8 cellular contexts compared by ENCODE assay signal in the genomic region with DNA sequence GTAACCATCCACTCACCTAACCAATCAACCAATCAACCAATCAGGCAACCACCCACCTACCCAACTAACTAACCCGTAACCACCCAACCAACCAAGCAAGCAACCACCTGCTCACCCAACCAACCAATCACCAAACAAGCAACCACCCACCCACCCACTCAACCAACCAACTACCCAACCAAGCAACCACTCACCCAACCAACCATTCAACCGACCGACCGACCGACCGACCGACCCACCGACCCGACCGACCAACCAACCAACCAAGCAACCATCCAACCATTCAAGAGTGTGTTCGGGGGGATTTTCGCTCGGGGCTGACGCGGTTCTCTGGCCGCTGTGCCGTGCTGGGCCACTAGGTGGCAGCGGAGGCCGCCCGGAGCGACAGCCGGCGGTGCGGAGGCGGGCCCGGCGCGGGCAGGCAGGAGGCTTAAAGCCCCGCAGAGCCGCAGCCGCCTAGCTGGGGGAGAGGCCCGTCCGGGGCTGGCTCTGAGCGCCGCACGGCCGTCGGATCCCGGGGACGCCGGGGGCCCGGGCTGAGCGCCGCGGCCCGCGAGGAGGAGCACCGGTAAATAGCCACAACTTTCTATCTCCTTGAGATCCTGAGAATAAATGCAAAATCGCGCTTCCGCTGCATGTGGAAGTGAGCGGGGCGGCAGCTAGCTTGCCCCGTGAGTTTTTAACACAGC. TPM values are rescaled to one million over a fixed set of nuclear protein-coding genes. Genes with fewer than 3 reads are reported as not detected.
DNase-seq lines count a peak whose midpoint lies in the region; ATAC-seq lines count a peak whose summit lies in the region.

Gene MC5R (plus strand): TSS at position 443 of the 689 bp plus-strand sequence. CDS start 1,617 bp downstream, outside the sequence.

- peak within 1 kb of the TSS; percentile 5 for H3K4me2 ChIP-seq in mesendoderm (ENCODE audit: low read length)

- no peak within 1 kb of the TSS for H2AK5ac ChIP-seq in mesendoderm (ENCODE audit: low read length)

- no peak within 1 kb of the TSS for H3K4me3 Mint-ChIP-seq in activated CD4-positive, alpha-beta memory T cell treated with anti-CD3 and anti-CD28 coated beads for 36 hours

- H3K4me1 ChIP-seq in ectodermal cell (ENCODE audit: control insufficient read depth, insufficient read depth, low read length): no peaks in the 10 kb centered on the region
- H3K4me1 ChIP-seq in mesendoderm (ENCODE audit: control insufficient read depth, low read depth, low read length): no peaks in the 10 kb centered on the region

- CTCF ChIA-PET in activated CD4-positive, alpha-beta memory T cell treated with anti-CD3 and anti-CD28 coated beads for 36 hours (lab: Charles Lee): interaction anchor here (0.6 to 2.3 kb wide), 16 partner anchors 10 to 355 kb away, joined by 3 to 51 read pairs (median 3); no protein-coding TSS in a partner anchor

- DNase-seq in SHP77 (lab: John Stamatoyannopoulos, UW) (peak; percentile 43 to 48), SHP77 treated with DMSO at 0.1 percent for 48 hours (lab: John Stamatoyannopoulos, UW) (no peak), NCI-H2196 treated with DMSO at 0.1 percent for 48 hours (lab: John Stamatoyannopoulos, UW; ENCODE audit: unreplicated experiment) (peak; percentile 22), mesendoderm (peak; percentile 72)
- peak; percentile 80 for DNase-seq in activated CD4-positive, alpha-beta memory T cell treated with anti-CD3 and anti-CD28 coated beads for 36 hours
- peak; percentile 70 for DNase-seq in stimulated activated CD8-positive, alpha-beta memory T cell treated with anti-CD3 and anti-CD28 coated beads, Interleukin-15, amount 100 ng/mL, for 24 hours (ENCODE audit: low read depth)

- intact Hi-C loops in activated CD4-positive, alpha-beta memory T cell treated with anti-CD3 and anti-CD28 coated beads for 36 hours (cut with micrococcal nuclease): loop anchor here (1.0 kb wide), 1 partner anchor 262 kb away; no protein-coding TSS in a partner anchor

- H3K36me3 ChIP-seq in ectodermal cell (ENCODE audit: control insufficient read depth, insufficient read depth, low read length) (no peaks in the 10 kb centered on the region), mesendoderm (ENCODE audit: control insufficient read depth, insufficient read depth, low read length) (no peaks in the 10 kb centered on the region)

- no peaks in the 10 kb centered on the region for H3K9me3 Mint-ChIP-seq in activated CD4-positive, alpha-beta memory T cell treated with anti-CD3 and anti-CD28 coated beads for 36 hours

- no peaks in the 10 kb centered on the region for H3K79me1 ChIP-seq in mesendoderm (ENCODE audit: low read length)

- H2BK120ac ChIP-seq in mesendoderm (ENCODE audit: low read depth, low read length): no peak within 1 kb of the TSS

- H3K4me3 ChIP-seq in ectodermal cell (ENCODE audit: insufficient read depth, low read depth, low read length): peak within 1 kb of the TSS; percentile 29
- no peak within 1 kb of the TSS for H3K4me3 ChIP-seq in mesendoderm (ENCODE audit: low read length)

- no peak within 1 kb of the TSS for H3K18ac ChIP-seq in mesendoderm (ENCODE audit: low read length)

- POLR2A ChIA-PET in activated CD4-positive, alpha-beta memory T cell treated with anti-CD3 and anti-CD28 coated beads for 36 hours (lab: Charles Lee): no interaction called here

- H3K27ac Mint-ChIP-seq in activated CD4-positive, alpha-beta memory T cell treated with anti-CD3 and anti-CD28 coated beads for 36 hours: no peak within 1 kb of the TSS

- no peak within 1 kb of the TSS for H2BK15ac ChIP-seq in mesendoderm (replicated peaks; ENCODE audit: low read depth)

- H3K27ac ChIP-seq in ectodermal cell (ENCODE audit: insufficient read depth, low read depth, low read length, poor library complexity, severe bottlenecking): no peak within 1 kb of the TSS
- H3K27ac ChIP-seq in mesendoderm (ENCODE audit: low read depth, low read length): no peak within 1 kb of the TSS

- no peak within 1 kb of the TSS for H3K23ac ChIP-seq in mesendoderm (ENCODE audit: low read length)

- no peaks in the 10 kb centered on the region for H3K36me3 Mint-ChIP-seq in activated CD4-positive, alpha-beta memory T cell treated with anti-CD3 and anti-CD28 coated beads for 36 hours

- WGBS in ectodermal cell, 2 experiments: 7 to 8% methylated on average over 54 of the region's 54 CpGs
- 100% methylated on average over 1 of the region's 54 CpGs for WGBS in mesendoderm (ENCODE audit: extremely low coverage, insufficient coverage, low lambda C conversion rate)

- H2BK5ac ChIP-seq in mesendoderm (ENCODE audit: low read length): no peak within 1 kb of the TSS

- peak; percentile 84 for ATAC-seq in HG02884 (IDR thresholded peaks at IDR 0.05; ENCODE audit: unreplicated experiment)

- H4K5ac ChIP-seq in mesendoderm (ENCODE audit: low read length): no peak within 1 kb of the TSS

- peaks cover 20% of the 10 kb centered on the region for H3K27me3 Mint-ChIP-seq in activated CD4-positive, alpha-beta memory T cell treated with anti-CD3 and anti-CD28 coated beads for 36 hours

- H3K4ac ChIP-seq in mesendoderm (ENCODE audit: low read depth, low read length): no peak within 1 kb of the TSS

- H3K9ac ChIP-seq in mesendoderm (ENCODE audit: low read length): no peak within 1 kb of the TSS

- no peaks in the 10 kb centered on the region for H3K79me2 ChIP-seq in mesendoderm (ENCODE audit: control insufficient read depth, insufficient read depth, low read length)

- no peaks in the 10 kb centered on the region for H3K9me3 ChIP-seq in ectodermal cell (ENCODE audit: control insufficient read depth, low read length)

- H3K27me3 ChIP-seq in ectodermal cell (ENCODE audit: control insufficient read depth, insufficient read depth, low read length, poor library complexity, severe bottlenecking) (peaks cover 13% of the 10 kb centered on the region), mesendoderm (ENCODE audit: insufficient read depth, low read length, poor library complexity) (no peaks in the 10 kb centered on the region)

- H3K4me1 Mint-ChIP-seq in activated CD4-positive, alpha-beta memory T cell treated with anti-CD3 and anti-CD28 coated beads for 36 hours (ENCODE audit: low read depth): peaks cover 9% of the 10 kb centered on the region

- H3K56ac ChIP-seq in mesendoderm (ENCODE audit: low read length): peak within 1 kb of the TSS; percentile 67

- H4K8ac ChIP-seq in mesendoderm (ENCODE audit: low read depth, low read length): no peak within 1 kb of the TSS

RNA-seq across cellular contexts. Expression of gene MC5R, which starts in this region (rescaled TPM):
- not detected for total RNA-seq in activated CD4-positive, alpha-beta memory T cell treated with anti-CD3 and anti-CD28 coated beads for 36 hours
- polyA plus RNA-seq in ectodermal cell (2013, experiment 1 of 4): 0.22 TPM
- polyA plus RNA-seq in ectodermal cell (2013, experiment 2 of 4): 0.14 TPM
- polyA plus RNA-seq in ectodermal cell (2013, experiment 3 of 4): 0.16 TPM
- polyA plus RNA-seq in ectodermal cell (2013, experiment 4 of 4): 0.16 TPM
- 0.11 TPM for polyA plus RNA-seq in mesendoderm (2013, experiment 1 of 2)
- polyA plus RNA-seq in mesendoderm (2013, experiment 2 of 2): 0.08 TPM

Comparison
In these comparisons a context has a peak if more than half of its experiments do, and no peak if none do; other contexts are left out.
1. Peak in DNase-seq in activated CD4-positive, alpha-beta memory T cell treated with anti-CD3 and anti-CD28 coated beads for 36 hours; RNA of the gene not detected or under 1 TPM.